Comparison of ENCODE assay signal across 15 cellular contexts in genomic region chr9:28270156-28270555, GRCh38.
"Had no signal": no experiment of that assay in that cellular context is flagged by ENCODE, and none has a peak within 500 bp of the region (broad histone marks: within the 10 kb centered on the region; RNA-seq: fewer than 3 reads in every experiment).

No MANE protein-coding gene starts in this region.

- ATAC-seq: activated CD4-positive, CD25-positive, alpha-beta regulatory T cell treated with anti-CD3 and anti-CD28 coated beads, Interleukin-2, amount 50 U/mL, for 24 hours; left lung had no signal

- H3K27me3 ChIP-seq: dorsolateral prefrontal cortex, left lung, tibial nerve, vagina had no signal

- H3K4me3 ChIP-seq: dorsolateral prefrontal cortex, left lung, tibial nerve, vagina had no signal

- H3K9me3 ChIP-seq: left lung, tibial nerve, vagina had no signal

- H3K4me1 ChIP-seq: left lung, tibial nerve, vagina had no signal

- H3K27ac ChIP-seq: dorsolateral prefrontal cortex, left lung, tibial nerve, vagina had no signal

- FAIRE-seq: colon, kidney had no signal

- DNase-seq: activated gamma-delta T cell treated with Interleukin-2 at 50 U/mL for 16 hours; dorsolateral prefrontal cortex; foreskin melanocyte; glutamatergic neuron; hippocampal formation; kidney; left lung; nephron progenitor cell; nucleus accumbens; posterior cingulate gyrus; stimulated activated naive CD4-positive, alpha-beta T cell had no signal

- H3K36me3 ChIP-seq: left lung, tibial nerve, vagina had no signal
